Comparison of ENCODE assay signal across 18 cellular contexts in genomic region chr20:51473256-51473655, GRCh38.
"Had no signal": no experiment of that assay in that cellular context is flagged by ENCODE, and none has a peak within 500 bp of the region (broad histone marks: within the 10 kb centered on the region; RNA-seq: fewer than 3 reads in every experiment).

No MANE protein-coding gene starts in this region.

- H3K27me3 ChIP-seq: esophagus squamous epithelium, gastroesophageal sphincter, upper lobe of right lung had no signal

- H3K27ac ChIP-seq: coronary artery, esophagus squamous epithelium, gastroesophageal sphincter, parathyroid adenoma, upper lobe of right lung had no signal

- H3K9me3 ChIP-seq: esophagus squamous epithelium, gastroesophageal sphincter, upper lobe of right lung had no signal

- H3K4me3 Mint-ChIP-seq: activated CD8-positive, alpha-beta memory T cell treated with anti-CD3 and anti-CD28 coated beads, Interleukin-2, amount 10 ng/mL, durations not matched to agents 7 days and 5 days; nephron progenitor cell had no signal

- H3K36me3 ChIP-seq: upper lobe of right lung had no signal

- H3K4me1 ChIP-seq: upper lobe of right lung had no signal

- H3K27ac Mint-ChIP-seq: activated CD8-positive, alpha-beta memory T cell treated with anti-CD3 and anti-CD28 coated beads, Interleukin-2, amount 10 ng/mL, durations not matched to agents 7 days and 5 days; nephron progenitor cell had no signal

- ATAC-seq: activated CD8-positive, alpha-beta memory T cell treated with anti-CD3 and anti-CD28 coated beads, Interleukin-2, amount 10 ng/mL, durations not matched to agents 7 days and 5 days; gastroesophageal sphincter; left cardiac atrium; right cardiac atrium; upper lobe of right lung had no signal

- H3K4me3 ChIP-seq: coronary artery, esophagus squamous epithelium, gastroesophageal sphincter, upper lobe of right lung had no signal

- H3K27me3 Mint-ChIP-seq: activated CD8-positive, alpha-beta memory T cell treated with anti-CD3 and anti-CD28 coated beads, Interleukin-2, amount 10 ng/mL, durations not matched to agents 7 days and 5 days had no signal

- DNase-seq: activated CD4-positive, CD25-positive, alpha-beta regulatory T cell; activated CD8-positive, alpha-beta memory T cell treated with anti-CD3 and anti-CD28 coated beads, Interleukin-2, amount 10 ng/mL, durations not matched to agents 7 days and 5 days; activated naive CD4-positive, alpha-beta T cell; activated T-cell treated with anti-CD3 and anti-CD28 coated beads for 4 hours; cerebellar nuclear complex; esophagus squamous epithelium; hypothalamus; left cardiac atrium; midbrain; nephron progenitor cell; right cardiac atrium; stimulated activated CD4-positive, alpha-beta T cell treated with anti-CD3 and anti-CD28 coated beads, Interleukin-4, amount 100 ng/mL, for 1 hour; stimulated activated naive CD4-positive, alpha-beta T cell; T1000 had no signal
